10 cellular contexts compared by ENCODE assay signal in the genomic region with DNA sequence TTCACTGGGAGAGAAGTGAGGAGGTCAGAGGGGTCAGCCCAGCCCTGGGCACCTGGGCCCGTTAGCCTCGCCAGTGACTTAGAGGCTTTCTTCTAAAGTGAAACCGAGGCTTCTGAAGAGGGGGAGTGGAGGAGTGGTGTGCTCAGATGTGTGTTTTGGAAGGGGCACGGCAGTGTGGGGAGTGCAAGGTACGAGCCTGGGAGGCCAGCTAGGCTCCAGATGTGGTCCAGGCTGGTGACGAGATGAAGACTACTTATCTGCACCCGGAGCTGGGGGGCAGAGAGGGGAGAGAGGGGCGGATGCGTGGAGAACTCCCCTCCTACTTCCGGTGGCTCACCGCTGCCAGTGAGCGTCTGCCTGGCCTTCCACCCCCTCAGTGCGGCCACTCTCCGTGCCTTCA.
"Had no signal": no experiment of that assay in that cellular context is flagged by ENCODE, and none has a peak within 500 bp of the region (broad histone marks: within the 10 kb centered on the region; RNA-seq: fewer than 3 reads in every experiment).

No MANE protein-coding gene starts in this region.

- H3K27ac Mint-ChIP-seq: memory B cell; nephron; T-helper 2 cell treated with Interferon-gamma antibody and Interleukin-4, amounts not matched to agents 5 μg/mL and 100 μg/mL, for 36 hours had no signal

- H3K4me3 Mint-ChIP-seq: memory B cell; nephron; T-helper 2 cell treated with Interferon-gamma antibody and Interleukin-4, amounts not matched to agents 5 μg/mL and 100 μg/mL, for 36 hours had no signal

- H3K9me3 Mint-ChIP-seq: memory B cell; nephron; T-helper 2 cell treated with Interferon-gamma antibody and Interleukin-4, amounts not matched to agents 5 μg/mL and 100 μg/mL, for 36 hours had no signal

- H3K36me3 Mint-ChIP-seq: memory B cell had no signal

- DNase-seq: activated gamma-delta T cell treated with Interleukin-2 at 50 U/mL for 16 hours; activated T-cell treated with anti-CD3 and anti-CD28 coated beads, Interleukin-2, amount 50 U/mL, for 48 hours; esophagus squamous epithelium; foreskin fibroblast; ovary; stimulated activated CD4-positive, alpha-beta T cell treated with anti-CD3 and anti-CD28 coated beads, Interleukin-4, amount 100 ng/mL, for 24 hours; transverse colon had no signal
